In genomic region chr7:231030-231857, GRCh38 we compare ENCODE assay signal across 1 cellular context.
TF ChIP-seq lines count a peak whose summit lies in the region.

No MANE protein-coding gene starts in this region.

TF ChIP-seq in H1, 55 proteins besides CTCF, POLR2A, EP300 and RAD21 (continued from another document):
- TF ChIP-seq ATF2 (IDR thresholded peaks at IDR 0.05; ENCODE audit: low read length) (no peak), E2F6 (IDR thresholded peaks at IDR 0.05) (no peak), JUN (IDR thresholded peaks at IDR 0.05; ENCODE audit: low read depth, low read length) (no peak), TBP (IDR thresholded peaks at IDR 0.05; ENCODE audit: low read depth, low read length) (no peak), NANOG (IDR thresholded peaks at IDR 0.05; ENCODE audit: insufficient read depth, low read depth, low read length, poor library complexity, severe bottlenecking) (no peak), USF2 (IDR thresholded peaks at IDR 0.05; ENCODE audit: low read length) (no peak), SIX5 (IDR thresholded peaks at IDR 0.05; ENCODE audit: low read depth, low read length) (no peak), RBBP5 (IDR thresholded peaks at IDR 0.05; ENCODE audit: borderline replicate concordance, low read depth, low read length) (no peak), TCF12 (IDR thresholded peaks at IDR 0.05; ENCODE audit: low read depth, low read length) (no peak), ZNF274 (IDR thresholded peaks at IDR 0.05; ENCODE audit: borderline replicate concordance, extremely low read depth, low read length) (no peak), PHF8 (conservative IDR thresholded peaks at IDR 0.05; ENCODE audit: low read depth, low read length) (no peak), CHD1 (IDR thresholded peaks at IDR 0.05; ENCODE audit: low read depth, low read length) (no peak), GABPA (IDR thresholded peaks at IDR 0.05; ENCODE audit: borderline replicate concordance, insufficient read depth, low read length) (no peak), SP1 (IDR thresholded peaks at IDR 0.05; ENCODE audit: low read depth, low read length) (no peak), SAP30 (IDR thresholded peaks at IDR 0.05; ENCODE audit: insufficient read depth, insufficient replicate concordance, low read length) (no peak), YY1 (IDR thresholded peaks at IDR 0.05; ENCODE audit: low read depth, low read length) (no peak)
